In the genomic region with DNA sequence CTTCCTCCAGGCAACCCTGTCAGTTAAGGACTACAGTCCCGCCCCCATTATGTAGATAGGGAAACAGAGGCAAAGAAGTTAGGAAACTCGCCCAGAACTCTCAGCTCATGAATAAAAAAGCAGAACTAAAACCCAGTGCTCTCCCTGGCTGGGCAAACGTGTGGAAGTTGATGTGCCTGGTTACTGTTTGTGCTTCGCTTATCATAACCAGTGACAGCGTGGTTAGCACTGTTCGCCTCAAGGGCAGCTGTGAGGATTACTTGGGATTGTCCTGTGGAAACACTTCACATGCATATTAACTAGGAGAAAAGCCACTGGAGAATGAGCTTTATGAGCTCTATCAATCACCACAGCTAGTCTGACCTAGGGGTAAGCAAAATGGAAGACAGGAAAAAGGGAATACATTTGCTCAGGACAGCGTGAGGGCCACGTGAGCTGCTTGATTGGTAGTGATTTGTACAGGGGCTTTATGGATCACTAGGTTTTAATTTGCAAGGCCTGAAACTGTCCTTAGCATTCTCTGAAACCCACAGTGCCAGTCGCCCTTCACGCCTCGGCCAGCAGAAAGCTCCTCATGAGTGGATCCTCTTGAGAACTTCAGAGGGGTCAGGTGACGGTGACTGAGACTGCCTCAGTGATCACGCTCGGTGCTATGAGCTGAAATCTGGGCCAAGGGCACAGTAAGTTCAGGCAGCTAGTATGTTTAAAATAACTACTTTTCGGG, we compare ENCODE assay signal across 11 cellular contexts. TPM values are rescaled to one million over a fixed set of nuclear protein-coding genes. Genes with fewer than 3 reads are reported as not detected.
A peak's percentile ranks its signal among the peaks of the same experiment; 100 is the strongest.
DNase-seq lines count a peak whose midpoint lies in the region; ATAC-seq lines count a peak whose summit lies in the region.
"Had no signal": no experiment of that assay in that cellular context is flagged by ENCODE, and none has a peak within 500 bp of the region (broad histone marks: within the 10 kb centered on the region; RNA-seq: fewer than 3 reads in every experiment).

No MANE protein-coding gene starts in this region.

- WGBS in mesenchymal stem cell = 79% methylated on average over 15 of the region's 15 CpGs

- no peak overlapping the region for H3K4me3 Mint-ChIP-seq in activated CD4-positive, alpha-beta memory T cell treated with anti-CD3 and anti-CD28 coated beads, Interleukin-2, amount 10 ng/mL, durations not matched to agents 7 days and 5 days
- peak overlapping the region in 1 of 10 donors; percentile 32 for H3K4me3 Mint-ChIP-seq in naive thymus-derived CD8-positive, alpha-beta T cell

- no peak overlapping the region for H3K4me3 ChIP-seq in mesenchymal stem cell (ENCODE audit: insufficient read depth in 1 of 2, low read depth in 1 of 2, low read length in 2 of 2)

- no peak overlapping the region for H2BK5ac ChIP-seq in mesenchymal stem cell (ENCODE audit: low read depth, low read length, poor library complexity, severe bottlenecking)

- peaks cover 50% of the 10 kb centered on the region for H3K36me3 Mint-ChIP-seq in activated CD4-positive, alpha-beta memory T cell treated with anti-CD3 and anti-CD28 coated beads, Interleukin-2, amount 10 ng/mL, durations not matched to agents 7 days and 5 days (ENCODE audit: low read depth)
- H3K36me3 Mint-ChIP-seq in naive thymus-derived CD8-positive, alpha-beta T cell = peaks cover 0 to 63% (median 14%) of the 10 kb centered on the region in 3 donors

- H3K36me3 ChIP-seq in mesenchymal stem cell (ENCODE audit: control insufficient read depth in 1 of 2, insufficient read depth in 2 of 2, low read depth in 1 of 2, low read length in 2 of 2) = peaks cover 52 to 71% of the 10 kb centered on the region in 2 experiments

- H3K27me3 Mint-ChIP-seq in activated CD4-positive, alpha-beta memory T cell treated with anti-CD3 and anti-CD28 coated beads, Interleukin-2, amount 10 ng/mL, durations not matched to agents 7 days and 5 days = no peaks in the 10 kb centered on the region
- H3K27me3 Mint-ChIP-seq in naive thymus-derived CD8-positive, alpha-beta T cell = no peaks in the 10 kb centered on the region

- peaks cover 24% of the 10 kb centered on the region for H3K4me1 Mint-ChIP-seq in activated CD4-positive, alpha-beta memory T cell treated with anti-CD3 and anti-CD28 coated beads, Interleukin-2, amount 10 ng/mL, durations not matched to agents 7 days and 5 days
- peaks cover 0 to 18% (median 14%) of the 10 kb centered on the region in 4 donors for H3K4me1 Mint-ChIP-seq in naive thymus-derived CD8-positive, alpha-beta T cell

- H2AK5ac ChIP-seq in mesenchymal stem cell (ENCODE audit: low read length, severe bottlenecking) = no peak overlapping the region

- H2AFZ ChIP-seq in mesenchymal stem cell (ENCODE audit: low read depth, low read length) = no peak overlapping the region

- CTCF ChIA-PET in activated CD4-positive, alpha-beta memory T cell treated with anti-CD3 and anti-CD28 coated beads, Interleukin-2, amount 10 ng/mL, durations not matched to agents 7 days and 5 days (lab: Charles Lee) = interaction anchor here (1.1 kb wide), 1 partner anchor 19 kb away, joined by 5 read pairs; a partner anchor contains a TSS

- DNase-seq in Right ventricle myocardium superior (no peak), cardiac septum (ENCODE audit: low spot score) (no peak), mesenchymal stem cell (peak; percentile 78), NCI-H69 (lab: John Stamatoyannopoulos, UW) (no peak), RKO (ENCODE audit: low spot score) (no peak)
- DNase-seq in activated CD4-positive, alpha-beta memory T cell treated with anti-CD3 and anti-CD28 coated beads, Interleukin-2, amount 10 ng/mL, durations not matched to agents 7 days and 5 days = no peak
- no peak for DNase-seq in naive thymus-derived CD8-positive, alpha-beta T cell
- DNase-seq: activated CD4-positive, alpha-beta T cell treated with anti-CD3 and anti-CD28 coated beads for 4 hours; brain microvascular endothelial cell; NCI-H1417 treated with DMSO at 0.1 percent for 48 hours had no signal

- H3K27me3 ChIP-seq in mesenchymal stem cell (ENCODE audit: control insufficient read depth in 1 of 2, insufficient read depth in 1 of 2, low read length in 2 of 2) = no peaks in the 10 kb centered on the region
- H3K27me3 ChIP-seq: brain microvascular endothelial cell had no signal

- ATAC-seq in Right ventricle myocardium superior (ENCODE audit: poor library complexity) (peak; percentile 69), GM19328 (IDR thresholded peaks at IDR 0.05; ENCODE audit: unreplicated experiment) (no peak)
- ATAC-seq in naive thymus-derived CD8-positive, alpha-beta T cell = no peak

- no peak overlapping the region for H3K4me2 ChIP-seq in mesenchymal stem cell (ENCODE audit: low read length, poor library complexity, severe bottlenecking)

- peak overlapping the region; percentile 29 for H2BK15ac ChIP-seq in mesenchymal stem cell (ENCODE audit: low read depth, poor library complexity, severe bottlenecking)

- POLR2A ChIA-PET in activated CD4-positive, alpha-beta memory T cell treated with anti-CD3 and anti-CD28 coated beads, Interleukin-2, amount 10 ng/mL, durations not matched to agents 7 days and 5 days (lab: Charles Lee) = interaction anchor here (1.6 to 12.7 kb wide), 4 partner anchors 10 to 19 kb away, joined by 3 to 178 read pairs (median 17); a partner anchor contains a TSS
- POLR2A ChIA-PET in naive thymus-derived CD8-positive, alpha-beta T cell (lab: Charles Lee) = interaction anchor here (0.8 to 6.5 kb wide), 3 partner anchors 8 to 20 kb away, joined by 4 to 43 read pairs (median 6); a partner anchor contains a TSS

- peak overlapping the region; percentile 45 for H4K8ac ChIP-seq in mesenchymal stem cell (ENCODE audit: low read length)

- peaks cover 9% of the 10 kb centered on the region for H3K79me1 ChIP-seq in mesenchymal stem cell (replicated peaks; ENCODE audit: low read length, poor library complexity, severe bottlenecking)

- H2BK120ac ChIP-seq in mesenchymal stem cell (ENCODE audit: low read depth, low read length) = no peak overlapping the region

- no peak overlapping the region for H3K23ac ChIP-seq in mesenchymal stem cell (ENCODE audit: low read length in 2 of 2)

- H3K9ac ChIP-seq in mesenchymal stem cell (ENCODE audit: low read length) = no peak overlapping the region

- H4K91ac ChIP-seq in mesenchymal stem cell (ENCODE audit: low read length) = no peak overlapping the region

- no peaks in the 10 kb centered on the region for H3K9me3 ChIP-seq in mesenchymal stem cell (ENCODE audit: control insufficient read depth, low read length)

- no peaks in the 10 kb centered on the region for H3K9me3 Mint-ChIP-seq in activated CD4-positive, alpha-beta memory T cell treated with anti-CD3 and anti-CD28 coated beads, Interleukin-2, amount 10 ng/mL, durations not matched to agents 7 days and 5 days
- no peaks in the 10 kb centered on the region for H3K9me3 Mint-ChIP-seq in naive thymus-derived CD8-positive, alpha-beta T cell

- H3K4me1 ChIP-seq in mesenchymal stem cell (ENCODE audit: control insufficient read depth, insufficient read depth, low read depth, low read length) = peaks cover 9% of the 10 kb centered on the region

- no peak overlapping the region for H3K14ac ChIP-seq in mesenchymal stem cell (ENCODE audit: low read length in 2 of 2)

- intact Hi-C loops in Right ventricle myocardium superior (cut with DNase I) = no loop called here
- intact Hi-C loops in cardiac septum (cut with DNase I) = no loop called here

- no peak overlapping the region for H3K4ac ChIP-seq in mesenchymal stem cell (ENCODE audit: low read depth in 1 of 2, low read length in 2 of 2)

- H3K27ac Mint-ChIP-seq in activated CD4-positive, alpha-beta memory T cell treated with anti-CD3 and anti-CD28 coated beads, Interleukin-2, amount 10 ng/mL, durations not matched to agents 7 days and 5 days = peak overlapping the region; percentile 69
- H3K27ac Mint-ChIP-seq in naive thymus-derived CD8-positive, alpha-beta T cell = peak overlapping the region in 5 of 10 donors; percentile 37 to 67 (median 53)

- peak overlapping the region; percentile 55 to 64 for H3K18ac ChIP-seq in mesenchymal stem cell (ENCODE audit: low read depth in 1 of 2, low read length in 2 of 2)

- H2BK12ac ChIP-seq in mesenchymal stem cell (ENCODE audit: low read length in 2 of 2) = no peak overlapping the region

- H3K27ac ChIP-seq in mesenchymal stem cell (ENCODE audit: low read length, poor library complexity, severe bottlenecking) = no peak overlapping the region
- H3K27ac ChIP-seq: brain microvascular endothelial cell had no signal

RNA-seq across cellular contexts. Expression of a gene that starts 19.9 kb away (rescaled TPM):
- total RNA-seq in Right ventricle myocardium superior = 7.0 TPM
- 11.1 TPM for total RNA-seq in cardiac septum
- total RNA-seq in activated CD4-positive, alpha-beta memory T cell treated with anti-CD3 and anti-CD28 coated beads, Interleukin-2, amount 10 ng/mL, durations not matched to agents 7 days and 5 days = 1 to 10 TPM; 7.9 to 8.6 TPM
- 12.4 TPM for polyA plus RNA-seq in mesenchymal stem cell (2013, experiment 1 of 2)
- polyA plus RNA-seq in mesenchymal stem cell (2013, experiment 2 of 2) = 12.4 TPM
- total RNA-seq in naive thymus-derived CD8-positive, alpha-beta T cell = 10 to 100 TPM; 11.1 to 13.0 TPM
- 10 to 100 TPM; 13.7 to 17.3 (median 17.1) TPM for polyA plus RNA-seq in naive thymus-derived CD8-positive, alpha-beta T cell

RNA-seq across cellular contexts. Expression of a gene that starts 20.1 kb away (rescaled TPM):
- 32.1 TPM for total RNA-seq in Right ventricle myocardium superior
- 36.9 TPM for total RNA-seq in cardiac septum
- 10 to 100 TPM; 52.1 to 54.9 TPM for total RNA-seq in activated CD4-positive, alpha-beta memory T cell treated with anti-CD3 and anti-CD28 coated beads, Interleukin-2, amount 10 ng/mL, durations not matched to agents 7 days and 5 days
- 10.0 TPM for polyA plus RNA-seq in mesenchymal stem cell (2013, experiment 1 of 2)
- polyA plus RNA-seq in mesenchymal stem cell (2013, experiment 2 of 2) = 9.8 TPM
- total RNA-seq in naive thymus-derived CD8-positive, alpha-beta T cell = 10 to 100 TPM; 89.2 to 91.2 TPM
- 1 to 10 TPM; 3.5 to 7.5 (median 3.7) TPM for polyA plus RNA-seq in naive thymus-derived CD8-positive, alpha-beta T cell
